In the genomic region with DNA sequence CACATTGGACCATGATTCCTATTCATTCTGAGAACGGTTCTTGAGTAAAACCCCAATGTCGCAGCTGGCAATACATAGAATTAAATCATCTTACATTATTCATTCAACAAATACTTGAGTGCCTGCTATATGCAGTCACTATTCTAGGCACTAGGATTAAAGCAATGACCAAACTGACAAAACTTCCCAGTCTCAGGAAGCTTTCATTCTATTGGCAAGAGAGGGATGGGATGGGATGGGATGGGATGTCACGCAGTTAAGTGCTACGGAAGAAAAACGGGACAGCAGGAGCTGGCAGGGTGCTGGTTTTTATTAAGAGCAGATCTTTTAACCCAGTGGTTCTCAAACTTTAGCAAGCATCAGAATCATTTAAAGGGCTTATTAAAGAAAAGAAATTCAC, we compare ENCODE assay signal across 17 cellular contexts. TPM values are rescaled to one million over a fixed set of nuclear protein-coding genes. Genes with fewer than 3 reads are reported as not detected.
DNase-seq lines count a peak whose midpoint lies in the region; ATAC-seq, FAIRE-seq and TF ChIP-seq lines count a peak whose summit lies in the region.
"Had no signal": no experiment of that assay in that cellular context is flagged by ENCODE, and none has a peak within 500 bp of the region (broad histone marks: within the 10 kb centered on the region; RNA-seq: fewer than 3 reads in every experiment).

No MANE protein-coding gene starts in this region.

- H3K27ac ChIP-seq in DND-41 (ENCODE audit: low read length) (peak overlapping the region; percentile 47), HUES64 (ENCODE audit: low read depth, low read length) (peak overlapping the region; percentile 93), duodenal mucosa (ENCODE audit: low read depth, low read length) (no peak overlapping the region), neural cell (ENCODE audit: low read length) (no peak overlapping the region), kidney (ENCODE audit: low read depth in 2 of 2, low read length in 2 of 2) (no peak overlapping the region)
- H3K27ac ChIP-seq: breast epithelium had no signal

- peaks cover 5% of the 10 kb centered on the region for H3F3A ChIP-seq in neural cell (ENCODE audit: insufficient read depth, low read length, poor library complexity, severe bottlenecking)

- H3K4me3 ChIP-seq in DND-41 (ENCODE audit: low read depth in 1 of 2, low read length in 2 of 2) (no peak overlapping the region), HUES64 (ENCODE audit: low read length) (peak overlapping the region; percentile 76), duodenal mucosa (ENCODE audit: low read depth in 1 of 2, low read length in 2 of 2) (peak overlapping the region; percentile 38 to 54), neural cell (ENCODE audit: low read length) (peak overlapping the region; percentile 90), kidney (ENCODE audit: low read length in 2 of 2) (no peak overlapping the region)
- H3K4me3 ChIP-seq: breast epithelium had no signal

- intact Hi-C loops in kidney (cut with DNase I): no loop called here

- H3K9me3 ChIP-seq in DND-41 (ENCODE audit: insufficient read depth, low read length, severe bottlenecking) (no peaks in the 10 kb centered on the region), HUES64 (ENCODE audit: insufficient read depth, low read depth, low read length) (no peaks in the 10 kb centered on the region), duodenal mucosa (ENCODE audit: control insufficient read depth in 1 of 2, low read length in 2 of 2) (no peaks in the 10 kb centered on the region), neural cell (ENCODE audit: low read length) (no peaks in the 10 kb centered on the region), kidney (ENCODE audit: control insufficient read depth in 1 of 2, low read length in 2 of 2) (no peaks in the 10 kb centered on the region)
- H3K9me3 ChIP-seq: breast epithelium had no signal

- no peaks in the 10 kb centered on the region for H3K36me3 ChIP-seq in DND-41 (ENCODE audit: insufficient read depth, low read length)
- H3K36me3 ChIP-seq in HUES64 (ENCODE audit: insufficient read depth, low read length): no peaks in the 10 kb centered on the region
- no peaks in the 10 kb centered on the region for H3K36me3 ChIP-seq in duodenal mucosa (ENCODE audit: control insufficient read depth in 1 of 2, insufficient read depth in 2 of 2, low read length in 2 of 2)
- H3K36me3 ChIP-seq in neural cell (ENCODE audit: insufficient read depth, low read length): no peaks in the 10 kb centered on the region
- no peaks in the 10 kb centered on the region for H3K36me3 ChIP-seq in kidney (ENCODE audit: control insufficient read depth in 1 of 2, insufficient read depth in 2 of 2, low read length in 2 of 2)
- H3K36me3 ChIP-seq: breast epithelium had no signal

- H3K27me3 ChIP-seq in DND-41 (ENCODE audit: insufficient read depth, low read length, poor library complexity) (peaks cover 3% of the 10 kb centered on the region), HUES64 (ENCODE audit: insufficient read depth, low read length) (no peaks in the 10 kb centered on the region), duodenal mucosa (ENCODE audit: control insufficient read depth in 1 of 2, insufficient read depth in 2 of 2, low read length in 2 of 2) (no peaks in the 10 kb centered on the region), neural cell (ENCODE audit: insufficient read depth, low read depth, low read length) (no peaks in the 10 kb centered on the region)
- H3K27me3 ChIP-seq: breast epithelium had no signal

- H3K9ac ChIP-seq in DND-41 (ENCODE audit: low read depth, low read length): peak overlapping the region; percentile 21
- peak overlapping the region; percentile 88 for H3K9ac ChIP-seq in HUES64 (ENCODE audit: low read depth, low read length)
- peak overlapping the region in 1 of 2 donors; percentile 55 for H3K9ac ChIP-seq in duodenal mucosa (ENCODE audit: low read depth in 1 of 2, low read length in 2 of 2)
- no peak overlapping the region for H3K9ac ChIP-seq in neural cell (ENCODE audit: low read length)
- H3K9ac ChIP-seq in kidney (ENCODE audit: low read length in 2 of 2): no peak overlapping the region

- no peak for TF ChIP-seq EP300 in neural cell (conservative IDR thresholded peaks at IDR 0.05; ENCODE audit: poor library complexity, severe bottlenecking)

- H3K79me2 ChIP-seq in DND-41 (ENCODE audit: insufficient read depth, low read length) (no peaks in the 10 kb centered on the region), neural cell (replicated peaks; ENCODE audit: insufficient read depth, low read length) (peaks cover 41% of the 10 kb centered on the region)

- H3K4me1 ChIP-seq in DND-41 (ENCODE audit: insufficient read depth, low read length): peaks cover 40% of the 10 kb centered on the region
- H3K4me1 ChIP-seq in HUES64 (ENCODE audit: insufficient read depth, low read length): peaks cover 61% of the 10 kb centered on the region
- H3K4me1 ChIP-seq in duodenal mucosa (ENCODE audit: control insufficient read depth in 1 of 2, insufficient read depth in 2 of 2, low read length in 2 of 2): peaks cover 44 to 61% of the 10 kb centered on the region in 2 donors
- H3K4me1 ChIP-seq in kidney (ENCODE audit: control insufficient read depth in 1 of 2, insufficient read depth in 1 of 2, low read depth in 1 of 2, low read length in 2 of 2): peaks cover 0 to 5% of the 10 kb centered on the region in 2 donors
- H3K4me1 ChIP-seq: breast epithelium had no signal

- ATAC-seq in DND-41 (ENCODE audit: insufficient read depth, low read depth) (no peak), GM21723 (IDR thresholded peaks at IDR 0.05; ENCODE audit: unreplicated experiment) (no peak), HG02759 (IDR thresholded peaks at IDR 0.05; ENCODE audit: unreplicated experiment) (no peak)
- ATAC-seq: activated CD8-positive, alpha-beta memory T cell treated with anti-CD3 and anti-CD28 coated beads, Interleukin-2, amount 10 ng/mL, durations not matched to agents 7 days and 5 days; left ventricle myocardium superior; naive thymus-derived CD4-positive, alpha-beta T cell had no signal

- H3K4me2 ChIP-seq in DND-41 (ENCODE audit: insufficient read depth, low read length) (peak overlapping the region; percentile 43; the same call in 1 of the 2 replicates), neural cell (ENCODE audit: low read length) (no peak overlapping the region)

- 9% methylated on average over 5 of the region's 5 CpGs for WGBS in HUES64

- H4K20me1 ChIP-seq in DND-41 (ENCODE audit: insufficient read depth, low read length) (no peaks in the 10 kb centered on the region), neural cell (ENCODE audit: insufficient read depth) (no peaks in the 10 kb centered on the region)

- DNase-seq in DND-41 (no peak), kidney (no peak), EL (no peak)
- DNase-seq: effector CD4-positive, alpha-beta T cell; HCEC 1CT; hippocampal formation; left ventricle myocardium superior; NCI-H1048; NCI-H2171 had no signal

- no peak for FAIRE-seq in kidney (lab: Jason Lieb, UNC)

- H3K9me2 ChIP-seq in neural cell (ENCODE audit: insufficient read depth, low read length): no peaks in the 10 kb centered on the region

- H2AFZ ChIP-seq in DND-41 (ENCODE audit: low read depth, low read length): 0 out of 2 replicates have a peak overlapping the region, but pooled peaks have one; percentile 45
- no peak overlapping the region for H2AFZ ChIP-seq in neural cell (ENCODE audit: low read depth, low read length)

- no peak for TF ChIP-seq CTCF in DND-41 (IDR thresholded peaks at IDR 0.05; ENCODE audit: borderline replicate concordance, extremely low read depth, low read length, poor library complexity, severe bottlenecking)
- no peak for TF ChIP-seq CTCF in neural cell (IDR thresholded peaks at IDR 0.05; ENCODE audit: poor library complexity, severe bottlenecking)
- no peak for TF ChIP-seq CTCF in kidney (IDR thresholded peaks at IDR 0.05; ENCODE audit: borderline replicate concordance, extremely low read depth, insufficient read depth)

- TF ChIP-seq RAD21 in neural cell (conservative IDR thresholded peaks at IDR 0.05): no peak

TF ChIP-seq in neural cell, 6 proteins besides CTCF, POLR2A, EP300 and RAD21:
- TF ChIP-seq EZH2 (IDR thresholded peaks at IDR 0.05; ENCODE audit: borderline replicate concordance, insufficient read depth, low read length, poor library complexity, severe bottlenecking) (no peak), POLR2AphosphoS5 (IDR thresholded peaks at IDR 0.05) (no peak), TAF1 (IDR thresholded peaks at IDR 0.05; ENCODE audit: low read depth) (no peak), SMC3 (conservative IDR thresholded peaks at IDR 0.05; ENCODE audit: poor library complexity) (no peak), MXI1 (conservative IDR thresholded peaks at IDR 0.05; ENCODE audit: poor library complexity, severe bottlenecking) (no peak)

RNA-seq across cellular contexts. Expression of a gene that starts 2.9 kb away (rescaled TPM):
- polyA plus RNA-seq in HUES64 (2013, experiment 1 of 2): 102 TPM
- 111 TPM for polyA plus RNA-seq in HUES64 (2013, experiment 2 of 2)
- polyA plus RNA-seq in neural cell: 65.2 and 83.6 TPM in 2 replicates
- 125 and 126 TPM in 2 replicates for polyA minus RNA-seq in neural cell
- 29.1 TPM for total RNA-seq in kidney
- 22.2 TPM for polyA plus RNA-seq in kidney (ENCODE audit: insufficient read depth, low read depth, low replicate concordance)

Comparison
In these comparisons a context has a peak if more than half of its experiments do, and no peak if none do; other contexts are left out.
1. H3K27ac ChIP-seq: peak in DND-41 (single experiment) and HUES64 (single experiment); none in duodenal mucosa (single experiment), neural cell (single experiment) and kidney (0 of 2).
2. H3K4me3 ChIP-seq: peak in HUES64 (single experiment), duodenal mucosa (2 of 2) and neural cell (single experiment); none in DND-41 (0 of 2) and kidney (0 of 2).
3. H3K9ac ChIP-seq: peak in DND-41 (single experiment) and HUES64 (single experiment); none in neural cell (single experiment) and kidney (0 of 2).